In the genomic region with DNA sequence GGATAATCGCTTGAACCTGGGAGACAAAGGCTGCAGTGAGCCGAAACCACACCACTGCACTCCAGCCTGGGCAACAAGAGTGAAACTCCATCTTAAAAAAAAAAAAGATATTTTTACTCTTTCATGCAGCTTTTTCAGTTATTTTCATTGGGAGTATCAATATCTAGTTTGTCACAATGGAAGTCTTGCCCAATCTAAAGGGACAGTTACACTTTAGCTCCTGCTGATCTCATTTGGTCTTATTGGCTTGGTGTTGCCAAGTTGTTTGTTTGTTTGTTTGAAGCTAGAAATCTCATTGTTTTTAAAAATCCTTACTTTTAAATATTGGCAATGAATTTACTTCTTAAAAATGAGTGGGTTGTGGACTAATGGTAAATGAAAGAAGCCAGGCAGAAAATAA, we compare ENCODE assay signal across 15 cellular contexts.
"Had no signal": no experiment of that assay in that cellular context is flagged by ENCODE, and none has a peak within 500 bp of the region (broad histone marks: within the 10 kb centered on the region; RNA-seq: fewer than 3 reads in every experiment).

No MANE protein-coding gene starts in this region.

- H3K9me3 ChIP-seq: pancreas, sigmoid colon had no signal

- H3K4me2 ChIP-seq: neural progenitor cell had no signal

- H3K4me1 ChIP-seq: neural progenitor cell, pancreas, sigmoid colon had no signal

- H3K4me3 ChIP-seq: neural progenitor cell, pancreas, sigmoid colon had no signal

- H3K27ac ChIP-seq: neural progenitor cell, pancreas had no signal

- DNase-seq: activated CD4-positive, alpha-beta T cell treated with anti-CD3 and anti-CD28 coated beads, Interleukin-2, amount 10 ng/mL, durations not matched to agents 24 days and 14 days; activated CD4-positive, CD25-positive, alpha-beta regulatory T cell; activated CD8-positive, alpha-beta memory T cell treated with anti-CD3 and anti-CD28 coated beads, Interleukin-2, amount 50 U/mL, for 4 hours; activated CD8-positive, alpha-beta T cell treated with anti-CD3 and anti-CD28 coated beads, Interleukin-2, amount 10 ng/mL, durations not matched to agents 7 days and 5 days; activated naive CD4-positive, alpha-beta T cell treated with anti-CD3 and anti-CD28 coated beads for 36 hours; glutamatergic neuron; hypothalamus; kidney; left ventricle myocardium superior; pancreas; sigmoid colon; stimulated activated CD4-positive, alpha-beta T cell treated with anti-CD3 and anti-CD28 coated beads, Interleukin-12 subunit alpha, Interleukin-12 subunit beta, amount 100 ng/mL, for 4 hours had no signal

- H3K4me1 Mint-ChIP-seq: neural progenitor cell had no signal

- H3K27me3 ChIP-seq: neural progenitor cell, pancreas, sigmoid colon had no signal

- H2AFZ ChIP-seq: neural progenitor cell had no signal

- H3K27me3 Mint-ChIP-seq: activated CD4-positive, alpha-beta T cell treated with anti-CD3 and anti-CD28 coated beads, Interleukin-2, amount 10 ng/mL, durations not matched to agents 24 days and 14 days; stimulated activated memory B cell treated with anti-CD40 and anti-IgM and Interleukin-4, amounts not matched to agents 10 μg/mL and 1 μg/mL and 100 μg/mL, for 72 hours had no signal

- H3K4me3 Mint-ChIP-seq: activated CD4-positive, alpha-beta T cell treated with anti-CD3 and anti-CD28 coated beads, Interleukin-2, amount 10 ng/mL, durations not matched to agents 24 days and 14 days; activated CD8-positive, alpha-beta T cell treated with anti-CD3 and anti-CD28 coated beads, Interleukin-2, amount 10 ng/mL, durations not matched to agents 7 days and 5 days; activated naive CD4-positive, alpha-beta T cell treated with anti-CD3 and anti-CD28 coated beads for 36 hours; neural progenitor cell; stimulated activated memory B cell treated with anti-CD40 and anti-IgM and Interleukin-4, amounts not matched to agents 10 μg/mL and 1 μg/mL and 100 μg/mL, for 72 hours had no signal

- ATAC-seq: activated CD8-positive, alpha-beta T cell treated with anti-CD3 and anti-CD28 coated beads, Interleukin-2, amount 10 ng/mL, durations not matched to agents 7 days and 5 days; esophagus mucosa; pancreas; stimulated activated memory B cell treated with anti-CD40 and anti-IgM and Interleukin-4, amounts not matched to agents 10 μg/mL and 1 μg/mL and 100 μg/mL, for 72 hours had no signal

- H3K27ac Mint-ChIP-seq: activated naive CD4-positive, alpha-beta T cell treated with anti-CD3 and anti-CD28 coated beads for 36 hours; neural progenitor cell; stimulated activated memory B cell treated with anti-CD40 and anti-IgM and Interleukin-4, amounts not matched to agents 10 μg/mL and 1 μg/mL and 100 μg/mL, for 72 hours had no signal

- H3K9me3 Mint-ChIP-seq: activated CD4-positive, alpha-beta T cell treated with anti-CD3 and anti-CD28 coated beads, Interleukin-2, amount 10 ng/mL, durations not matched to agents 24 days and 14 days; activated naive CD4-positive, alpha-beta T cell treated with anti-CD3 and anti-CD28 coated beads for 36 hours; neural progenitor cell; stimulated activated memory B cell treated with anti-CD40 and anti-IgM and Interleukin-4, amounts not matched to agents 10 μg/mL and 1 μg/mL and 100 μg/mL, for 72 hours had no signal
